Comparison of ENCODE assay signal across 8 cellular contexts in genomic region chr4:24913099-24913445, GRCh38. TPM values are rescaled to one million over a fixed set of nuclear protein-coding genes. Genes with fewer than 3 reads are reported as not detected.
DNase-seq lines count a peak whose midpoint lies in the region; ATAC-seq and TF ChIP-seq lines count a peak whose summit lies in the region.

No MANE protein-coding gene starts in this region.

- H3K4me1 ChIP-seq in SK-N-SH (ENCODE audit: control insufficient read depth in 1 of 2, insufficient read depth in 2 of 2, low read depth in 1 of 2, low read length in 1 of 2) (no peaks in the 10 kb centered on the region; a peak in 1 of 4 replicates), mammary epithelial cell (ENCODE audit: insufficient read depth, low read length) (peaks cover 4% of the 10 kb centered on the region), lung (ENCODE audit: control insufficient read depth in 2 of 2, insufficient read depth in 2 of 2, low read length in 2 of 2) (no peaks in the 10 kb centered on the region), Karpas-422 (ENCODE audit: low read length) (peaks cover 14% of the 10 kb centered on the region)

- intact Hi-C loops in mammary epithelial cell (cut with micrococcal nuclease): loop anchor here (5.0 to 10.0 kb wide), 4 partner anchors 59 to 624 kb away; partner anchors contain the start of gene DHX15

- H3K27me3 ChIP-seq in SK-N-SH (ENCODE audit: insufficient read depth): no peaks in the 10 kb centered on the region
- no peaks in the 10 kb centered on the region for H3K27me3 ChIP-seq in mammary epithelial cell (ENCODE audit: insufficient read depth, low read length)
- H3K27me3 ChIP-seq in lung (ENCODE audit: control insufficient read depth, insufficient read depth): no peaks in the 10 kb centered on the region
- 0 out of 2 replicates have a peak, but pooled peaks cover 3% of the 10 kb centered on the region for H3K27me3 ChIP-seq in Karpas-422 (ENCODE audit: low read length)

- H4K20me1 ChIP-seq in SK-N-SH (ENCODE audit: insufficient read depth): no peaks in the 10 kb centered on the region
- no peaks in the 10 kb centered on the region for H4K20me1 ChIP-seq in mammary epithelial cell (ENCODE audit: insufficient read depth, low read length)
- no peaks in the 10 kb centered on the region for H4K20me1 ChIP-seq in Karpas-422 (ENCODE audit: insufficient read depth, low read depth, low read length)

- H3K4me2 ChIP-seq in SK-N-SH (peak overlapping the region; percentile 76), mammary epithelial cell (ENCODE audit: insufficient read depth, low read depth, low read length) (peak overlapping the region; percentile 88), Karpas-422 (ENCODE audit: low read depth, low read length, poor library complexity, severe bottlenecking) (no peak overlapping the region)

- H3K4me3 ChIP-seq in SK-N-SH (ENCODE audit: low read depth in 2 of 2, low read length in 1 of 2) (peak overlapping the region; percentile 56 to 58; a peak in 3 of 4 replicates), mammary epithelial cell (replicated peaks in 1 of 3; ENCODE audit: insufficient read depth in 1 of 3, low read depth in 2 of 3, low read length in 3 of 3) (peak overlapping the region in 2 of 3 experiments; percentile 47 to 56), lung (peak overlapping the region; percentile 67), Karpas-422 (ENCODE audit: low read length) (no peak overlapping the region)

- TF ChIP-seq CTCF in SK-N-SH (IDR thresholded peaks at IDR 0.05): no peak
- TF ChIP-seq CTCF in mammary epithelial cell (conservative IDR thresholded peaks at IDR 0.05 in 1 of 2, IDR thresholded peaks at IDR 0.05 in 1 of 2; ENCODE audit: extremely low read depth in 1 of 2, insufficient read depth in 1 of 2, low read depth in 1 of 2, low read length in 2 of 2): no peak
- TF ChIP-seq CTCF in lung (IDR thresholded peaks at IDR 0.05; ENCODE audit: control extremely low read depth, extremely low read depth): no peak

- peak overlapping the region; percentile 98 for H2AFZ ChIP-seq in SK-N-SH (ENCODE audit: low read depth)
- H2AFZ ChIP-seq in mammary epithelial cell (ENCODE audit: low read depth, low read length): peak overlapping the region; percentile 84
- H2AFZ ChIP-seq in Karpas-422 (ENCODE audit: low read length): no peak overlapping the region

- H3K36me3 ChIP-seq in SK-N-SH (replicated peaks in 1 of 2; ENCODE audit: control insufficient read depth in 1 of 2, insufficient read depth in 2 of 2, low read length in 1 of 2) (peaks cover 0 to 4% of the 10 kb centered on the region in 2 experiments), mammary epithelial cell (ENCODE audit: insufficient read depth, low read length) (no peaks in the 10 kb centered on the region), lung (ENCODE audit: control insufficient read depth in 2 of 2, insufficient read depth in 2 of 2, low read length in 2 of 2) (peaks cover 5 to 15% of the 10 kb centered on the region in 2 donors), Karpas-422 (ENCODE audit: insufficient read depth, low read length) (no peaks in the 10 kb centered on the region; the same call in 1 of the 2 replicates)

- no peak for ATAC-seq in SK-N-SH treated with all-trans-retinoic acid at 6 μM for 48 hours
- ATAC-seq in lung (ENCODE audit: insufficient read depth, low FRiP score): no peak

- H3K79me2 ChIP-seq in SK-N-SH (ENCODE audit: insufficient read depth) (0 out of 2 replicates have a peak, but pooled peaks cover 5% of the 10 kb centered on the region), mammary epithelial cell (ENCODE audit: insufficient read depth, low read length) (no peaks in the 10 kb centered on the region), Karpas-422 (ENCODE audit: low read length) (no peaks in the 10 kb centered on the region)

- peak overlapping the region; percentile 12 to 52; a peak in 3 of 4 replicates for H3K27ac ChIP-seq in SK-N-SH (ENCODE audit: low read depth in 2 of 2, low read length in 1 of 2)
- H3K27ac ChIP-seq in mammary epithelial cell (ENCODE audit: insufficient read depth, low read depth, low read length): no peak overlapping the region
- H3K27ac ChIP-seq in lung (ENCODE audit: low read depth in 1 of 2, low read length in 1 of 2): peak overlapping the region; percentile 94 to 97
- H3K27ac ChIP-seq in temporal lobe (ENCODE audit: low read depth, low read length): peak overlapping the region; percentile 77
- H3K27ac ChIP-seq in Karpas-422 (ENCODE audit: low read length): no peak overlapping the region

- 17% methylated on average over 18 of the region's 27 CpGs for WGBS in SK-N-SH (ENCODE audit: low lambda C conversion rate)
- WGBS in mammary epithelial cell (ENCODE audit: low coverage, missing lambda C conversion rate): 21% methylated on average over 13 of the region's 27 CpGs
- WGBS in lung, 2 donors: 10 to 12% methylated on average over 26 to 27 of the region's 27 CpGs

- no peaks in the 10 kb centered on the region for H3F3A ChIP-seq in SK-N-SH (replicated peaks; ENCODE audit: insufficient read depth)

- H3K9me3 ChIP-seq in SK-N-SH (no peaks in the 10 kb centered on the region), mammary epithelial cell (replicated peaks; ENCODE audit: insufficient read depth, low read length) (no peaks in the 10 kb centered on the region), lung (ENCODE audit: control insufficient read depth in 2 of 2, insufficient read depth in 1 of 2, low read length in 1 of 2) (peaks cover 0 to 10% of the 10 kb centered on the region in 2 donors), Karpas-422 (ENCODE audit: low read length) (peaks cover 3% of the 10 kb centered on the region; the same call in 1 of the 2 replicates)

- dilution Hi-C loops in mammary epithelial cell (cut with HindIII; ENCODE audit: low sequenced_read_pairs): no loop called here

- H3K9ac ChIP-seq in SK-N-SH (peak overlapping the region; percentile 59; the same call in 1 of the 2 replicates), mammary epithelial cell (ENCODE audit: insufficient read depth, low read length) (no peak overlapping the region), Karpas-422 (ENCODE audit: low read length) (no peak overlapping the region)

- H3K9me2 ChIP-seq in SK-N-SH: no peaks in the 10 kb centered on the region
- H3K9me2 ChIP-seq in Karpas-422 (replicated peaks; ENCODE audit: insufficient read depth, low read length): no peaks in the 10 kb centered on the region

- CTCF ChIA-PET in SK-N-SH (lab: Yijun Ruan, JAX) (no interaction called here), mammary epithelial cell (lab: Charles Lee; ENCODE audit: low non-redundant PET) (no interaction called here)

- DNase-seq in SK-N-SH (no peak), mammary epithelial cell (no peak), lung (ENCODE audit: low spot score) (no peak), erythroblast (lab: John Stamatoyannopoulos, UW) (no peak), Karpas-422 (no peak)
- no peak for DNase-seq in stimulated activated CD4-positive, alpha-beta T cell treated with anti-CD3 and anti-CD28 coated beads, Interleukin-2, amount 100 ng/mL, for 48 hours

- no peak for TF ChIP-seq EP300 in SK-N-SH (IDR thresholded peaks at IDR 0.05; ENCODE audit: borderline replicate concordance in 1 of 2, low read depth in 1 of 2, low read length in 1 of 2)

- in situ Hi-C loops in mammary epithelial cell (cut with MboI; ENCODE audit: low sequenced_read_pairs in 2 of 2): no loop called here

- BruUV-seq in mammary epithelial cell (replicated peaks; lab: Mats Ljungman, UMichigan): no TSS peak

- TF ChIP-seq POLR2A in erythroblast (IDR thresholded peaks at IDR 0.05; ENCODE audit: low read length): no peak

- POLR2A ChIA-PET in SK-N-SH (lab: Yijun Ruan, JAX): no interaction called here

- TF ChIP-seq RAD21 in SK-N-SH (IDR thresholded peaks at IDR 0.05; ENCODE audit: low read length): no peak

TF ChIP-seq in SK-N-SH, 30 proteins besides CTCF, POLR2A, EP300 and RAD21 (continues in another document):
- no peak for TF ChIP-seq MAX (IDR thresholded peaks at IDR 0.05; ENCODE audit: low read depth)
- no peak for TF ChIP-seq POLR2AphosphoS5 (IDR thresholded peaks at IDR 0.05; ENCODE audit: low read depth, low read length)
- no peak for TF ChIP-seq USF2 (IDR thresholded peaks at IDR 0.05; ENCODE audit: borderline replicate concordance, low read depth, low read length)
- no peak for TF ChIP-seq RFX5 (IDR thresholded peaks at IDR 0.05; ENCODE audit: low read length)

TF ChIP-seq in SK-N-SH treated with all-trans-retinoic acid at 6 μM for 48 hours, 23 proteins besides CTCF, POLR2A, EP300 and RAD21:
- no peak for TF ChIP-seq ESRRG (CRISPR knock-in tag; IDR thresholded peaks at IDR 0.05)

RNA-seq across cellular contexts. Expression of gene CCDC149, which starts 0.2 kb away (rescaled TPM):
- 5.5 and 7.0 TPM in 2 replicates for polyA plus RNA-seq in SK-N-SH (2012; rRNA removed)
- polyA plus RNA-seq in SK-N-SH (2012; cell fraction: cytosol; rRNA removed): 6.6 and 7.1 TPM in 2 replicates
- 8.7 and 10.2 TPM in 2 replicates for polyA plus RNA-seq in SK-N-SH (2012; cell fraction: nucleus; rRNA removed)
- 1 to 10 TPM; 4.8 to 7.7 TPM for total RNA-seq in mammary epithelial cell
- polyA plus RNA-seq in mammary epithelial cell: 2.2 TPM
- polyA minus RNA-seq in mammary epithelial cell: 1.2 TPM
- total RNA-seq in lung: 10 to 100 TPM; 21.1 to 21.4 TPM
- polyA plus RNA-seq in lung: 10 to 100 TPM in 1 of 2 donors, 1 to 10 TPM in 1; 8.6 to 13.0 TPM
- 19.2 TPM for total RNA-seq in temporal lobe
- 0.11 and 0.87 TPM in 2 replicates for total RNA-seq in Karpas-422 (2014; rRNA removed; shearing (Covaris generic); ENCODE audit: low replicate concordance)

Comparison
In these comparisons a context has a peak if more than half of its experiments do, and no peak if none do; other contexts are left out.
1. H3K27ac ChIP-seq: peak in SK-N-SH (2 of 2), lung (2 of 2) and temporal lobe (single experiment); none in mammary epithelial cell (single experiment) and Karpas-422 (single experiment).